ENCODE assay signal across 8 cellular contexts in genomic region chr3:66407281-66408218, GRCh38.
A peak's percentile ranks its signal among the peaks of the same experiment; 100 is the strongest.
DNase-seq lines count a peak whose midpoint lies in the region; ATAC-seq and TF ChIP-seq lines count a peak whose summit lies in the region.

No MANE protein-coding gene starts in this region.

- H3K4me3 ChIP-seq in Jurkat, Clone E6-1 (ENCODE audit: low read length): no peak overlapping the region
- H3K4me3 ChIP-seq in dorsolateral prefrontal cortex: no peak overlapping the region

- ATAC-seq in GM21360 (IDR thresholded peaks at IDR 0.05; ENCODE audit: unreplicated experiment) (peak; percentile 68), memory B cell (ENCODE audit: low read depth) (peak; percentile 82)

- H3K27me3 ChIP-seq in dorsolateral prefrontal cortex: no peaks in the 10 kb centered on the region

- H3K27ac ChIP-seq in dorsolateral prefrontal cortex: peak overlapping the region in 56 of 59 donors; percentile 14 to 93 (median 82)

- no peaks in the 10 kb centered on the region for H3K9me3 Mint-ChIP-seq in memory B cell

- no peak overlapping the region for H3K27ac Mint-ChIP-seq in memory B cell

- H3K27me3 Mint-ChIP-seq in memory B cell: no peaks in the 10 kb centered on the region

- TF ChIP-seq CTCF in dorsolateral prefrontal cortex (IDR thresholded peaks at IDR 0.05 in 54 of 56, conservative IDR thresholded peaks at IDR 0.05 in 2 of 56; ENCODE audit: low read depth in 1 of 56, partially characterized antibody in 56 of 56): peak; percentile 51 to 97 (median 89)

- DNase-seq in Daoy (ENCODE audit: low read depth) (peak; percentile 64), dorsolateral prefrontal cortex (peak in 9 of 10 donors; percentile 52 to 83 (median 73)), memory B cell (ENCODE audit: low spot score in 2 of 2) (peak; percentile 62 to 75), DMS79 (lab: John Stamatoyannopoulos, UW) (no peak)
- peak; percentile 38 for DNase-seq in Jurkat, Clone E6-1 (ENCODE audit: low read depth, low spot score)
- peak; percentile 56 to 64 for DNase-seq in activated CD4-positive, alpha-beta T cell treated with anti-CD3 and anti-CD28 coated beads, Interleukin-2, amount 50 U/mL, for 24 hours (ENCODE audit: low read depth in 1 of 2, low spot score in 1 of 2)
- peak; percentile 60 to 68 for DNase-seq in stimulated activated CD8-positive, alpha-beta memory T cell treated with anti-CD3 and anti-CD28 coated beads, Interleukin-2, amount 100 ng/mL, for 48 hours (ENCODE audit: low read depth in 2 of 2)

- H3K4me1 Mint-ChIP-seq in memory B cell: peaks cover 3% of the 10 kb centered on the region

- intact Hi-C loops in dorsolateral prefrontal cortex (cut with DNase I): loop anchor here (2.0 to 10.0 kb wide), 6 partner anchors 55 to 415 kb away; partner anchors contain the start of gene LRIG1 (in 1 of the 2)

- no peaks in the 10 kb centered on the region for H3K36me3 Mint-ChIP-seq in memory B cell

- H3K4me3 Mint-ChIP-seq in memory B cell: no peak overlapping the region
